ENCODE assay signal across 29 cellular contexts in the genomic region with DNA sequence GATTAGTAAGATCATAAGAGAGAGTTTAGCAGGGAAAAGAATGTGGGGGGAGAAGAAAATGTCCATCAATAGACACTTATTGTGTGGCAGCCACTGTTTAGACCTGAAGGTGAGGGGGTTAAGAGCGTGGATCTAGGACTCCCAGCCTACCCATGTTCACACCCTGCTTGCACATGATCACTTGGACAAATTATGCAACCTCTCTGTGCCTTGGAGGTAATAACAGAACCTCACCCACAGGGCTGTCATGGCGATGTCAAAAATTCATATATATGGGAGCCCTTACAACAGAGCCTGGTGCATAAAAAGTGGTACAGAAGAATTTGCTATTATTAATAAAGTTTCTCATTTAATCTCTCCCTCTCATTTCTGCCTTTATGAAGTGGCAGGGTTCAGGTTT.
A peak's percentile ranks its signal among the peaks of the same experiment; 100 is the strongest.
DNase-seq lines count a peak whose midpoint lies in the region; TF ChIP-seq lines count a peak whose summit lies in the region.
"Had no signal": no experiment of that assay in that cellular context is flagged by ENCODE, and none has a peak within 500 bp of the region (broad histone marks: within the 10 kb centered on the region; RNA-seq: fewer than 3 reads in every experiment).

No MANE protein-coding gene starts in this region.

- H3K27ac ChIP-seq in DOHH2 (ENCODE audit: low read depth, low read length), result no peak overlapping the region
- H3K27ac ChIP-seq in caudate nucleus (ENCODE audit: low read depth, low read length), result peak overlapping the region; percentile 65
- peak overlapping the region; percentile 64 to 67 for H3K27ac ChIP-seq in mucosa of rectum (ENCODE audit: low read depth in 2 of 2, low read length in 2 of 2)
- H3K27ac ChIP-seq: coronary artery, heart left ventricle, lower lobe of right lung, ovary, SK-N-MC, thoracic aorta had no signal

- no peak overlapping the region for H3K9ac ChIP-seq in mucosa of rectum (ENCODE audit: low read depth in 1 of 2, low read length in 2 of 2)

- peaks cover 18% of the 10 kb centered on the region for H3K27me3 ChIP-seq in DOHH2 (ENCODE audit: control insufficient read depth, low read length)
- H3K27me3 ChIP-seq in mucosa of rectum (ENCODE audit: control insufficient read depth in 2 of 2, insufficient read depth in 2 of 2, low read length in 2 of 2), result no peaks in the 10 kb centered on the region
- H3K27me3 ChIP-seq: heart left ventricle, ovary had no signal

- H3K36me3 Mint-ChIP-seq in type B pancreatic cell, result no peaks in the 10 kb centered on the region
- H3K36me3 Mint-ChIP-seq: activated naive CD8-positive, alpha-beta T cell; CD4-positive, CD25-positive, alpha-beta regulatory T cell had no signal

- H3K4me1 Mint-ChIP-seq in type B pancreatic cell (ENCODE audit: unreplicated experiment), result peaks cover 76% of the 10 kb centered on the region

- no peaks in the 10 kb centered on the region for H3K79me2 ChIP-seq in DOHH2 (ENCODE audit: control insufficient read depth, low read length)

- H3K27me3 Mint-ChIP-seq in type B pancreatic cell, result no peaks in the 10 kb centered on the region
- H3K27me3 Mint-ChIP-seq: activated naive CD8-positive, alpha-beta T cell; stimulated activated naive CD8-positive, alpha-beta T cell treated with anti-CD3 and anti-CD28 coated beads, Interleukin-15, Interleukin-2, amounts not matched to agents 100 ng/mL and 50 ng/mL, for 24 hours had no signal

- no peaks in the 10 kb centered on the region for H3K9me3 Mint-ChIP-seq in type B pancreatic cell
- H3K9me3 Mint-ChIP-seq: activated CD4-positive, alpha-beta T cell treated with anti-CD3 and anti-CD28 coated beads, Interleukin-2, amount 10 ng/mL, durations not matched to agents 7 days and 5 days; effector memory CD8-positive, alpha-beta T cell; neural crest cell; stimulated activated naive CD8-positive, alpha-beta T cell treated with anti-CD3 and anti-CD28 coated beads, Interleukin-15, Interleukin-2, amounts not matched to agents 100 ng/mL and 50 ng/mL, for 24 hours; WTC11 had no signal

- H3K27ac Mint-ChIP-seq in type B pancreatic cell, result peak overlapping the region; percentile 46
- H3K27ac Mint-ChIP-seq: activated CD4-positive, alpha-beta T cell treated with anti-CD3 and anti-CD28 coated beads, Interleukin-2, amount 10 ng/mL, durations not matched to agents 7 days and 5 days; activated naive CD8-positive, alpha-beta T cell; CD4-positive, CD25-positive, alpha-beta regulatory T cell; effector memory CD8-positive, alpha-beta T cell; stimulated activated naive CD8-positive, alpha-beta T cell treated with anti-CD3 and anti-CD28 coated beads, Interleukin-15, Interleukin-2, amounts not matched to agents 100 ng/mL and 50 ng/mL, for 24 hours; WTC11 had no signal

- no peaks in the 10 kb centered on the region for H3F3A ChIP-seq in DOHH2 (ENCODE audit: control insufficient read depth, insufficient read depth)

- H3K9me3 ChIP-seq in DOHH2 (ENCODE audit: control insufficient read depth, insufficient read depth, low read length) (no peaks in the 10 kb centered on the region), mucosa of rectum (ENCODE audit: control insufficient read depth in 2 of 2, low read length in 2 of 2) (no peaks in the 10 kb centered on the region)
- H3K9me3 ChIP-seq: heart left ventricle, lower lobe of right lung, ovary, thoracic aorta had no signal

- H3K9me2 ChIP-seq in DOHH2 (replicated peaks; ENCODE audit: control insufficient read depth, low read length), result no peaks in the 10 kb centered on the region

- H4K20me1 ChIP-seq in DOHH2 (ENCODE audit: control insufficient read depth, insufficient read depth, low read depth, low read length), result no peaks in the 10 kb centered on the region

- H3K4me3 Mint-ChIP-seq in type B pancreatic cell, result no peak overlapping the region
- H3K4me3 Mint-ChIP-seq: activated CD4-positive, alpha-beta T cell treated with anti-CD3 and anti-CD28 coated beads, Interleukin-2, amount 10 ng/mL, durations not matched to agents 7 days and 5 days; activated naive CD8-positive, alpha-beta T cell; CD4-positive, CD25-positive, alpha-beta regulatory T cell; effector memory CD8-positive, alpha-beta T cell; neural crest cell; stimulated activated naive CD8-positive, alpha-beta T cell treated with anti-CD3 and anti-CD28 coated beads, Interleukin-15, Interleukin-2, amounts not matched to agents 100 ng/mL and 50 ng/mL, for 24 hours; WTC11 had no signal

- H3K4me2 ChIP-seq in DOHH2 (ENCODE audit: low read length), result peak overlapping the region; percentile 56

- H3K36me3 ChIP-seq in DOHH2 (ENCODE audit: control insufficient read depth, low read length) (no peaks in the 10 kb centered on the region), mucosa of rectum (ENCODE audit: control insufficient read depth in 2 of 2, insufficient read depth in 2 of 2, low read length in 2 of 2) (no peaks in the 10 kb centered on the region)
- H3K36me3 ChIP-seq: heart left ventricle, lower lobe of right lung, ovary, thoracic aorta had no signal

- peaks cover 76% of the 10 kb centered on the region for H3K4me1 ChIP-seq in DOHH2 (ENCODE audit: control insufficient read depth, low read length)
- peaks cover 24 to 73% of the 10 kb centered on the region in 2 donors for H3K4me1 ChIP-seq in mucosa of rectum (ENCODE audit: control insufficient read depth in 2 of 2, insufficient read depth in 2 of 2, low read length in 2 of 2)
- H3K4me1 ChIP-seq: heart left ventricle had no signal

- TF ChIP-seq CTCF in DOHH2 (IDR thresholded peaks at IDR 0.05; ENCODE audit: low read depth, low read length, poor library complexity, severe bottlenecking) (no peak), type B pancreatic cell (conservative IDR thresholded peaks at IDR 0.05) (no peak)

- DNase-seq in caudate nucleus (lab: John Stamatoyannopoulos, UW), result peak in 12 of 61 donors; percentile 15 to 78 (median 30)
- DNase-seq in type B pancreatic cell (ENCODE audit: extremely low spot score, unreplicated experiment), result no peak
- no peak for DNase-seq in glomerular visceral epithelial cell (ENCODE audit: extremely low spot score)
- no peak for DNase-seq in effector CD4-positive, alpha-beta T cell
- no peak for DNase-seq in SKM-1 (lab: John Stamatoyannopoulos, UW; ENCODE audit: unreplicated experiment)
- DNase-seq: activated CD4-positive, alpha-beta T cell treated with anti-CD3 and anti-CD28 coated beads, Interleukin-2, amount 10 ng/mL, durations not matched to agents 7 days and 5 days; activated effector memory CD4-positive, alpha-beta T cell treated with Interleukin-2 at 50 U/mL for 16 hours; activated T-cell treated with anti-CD3 and anti-CD28 coated beads, Interleukin-2, amount 50 U/mL, for 1 hour; CD4-positive, CD25-positive, alpha-beta regulatory T cell; DND-41; effector memory CD8-positive, alpha-beta T cell; erythroblast; heart left ventricle; kidney glomerular epithelial cell; lower lobe of right lung; NCI-H1048; NCI-H1694 treated with DMSO at 0.1 percent for 48 hours; NCI-H446 treated with DMSO at 0.1 percent for 48 hours; ovary; stimulated activated CD4-positive, alpha-beta T cell treated with anti-CD3 and anti-CD28 coated beads, Interleukin-1b, Interleukin-23, amount 100 ng/mL, for 48 hours had no signal

- H3K4me3 ChIP-seq in DOHH2 (ENCODE audit: low read length), result peak overlapping the region; percentile 35; the same call in 1 of the 2 replicates
- peak overlapping the region; percentile 9 to 13 for H3K4me3 ChIP-seq in mucosa of rectum (ENCODE audit: low read length in 2 of 2)
- H3K4me3 ChIP-seq: coronary artery, heart left ventricle, lower lobe of right lung, ovary, SK-N-MC, thoracic aorta had no signal
